ENCODE assay signal across 8 cellular contexts in the genomic region with DNA sequence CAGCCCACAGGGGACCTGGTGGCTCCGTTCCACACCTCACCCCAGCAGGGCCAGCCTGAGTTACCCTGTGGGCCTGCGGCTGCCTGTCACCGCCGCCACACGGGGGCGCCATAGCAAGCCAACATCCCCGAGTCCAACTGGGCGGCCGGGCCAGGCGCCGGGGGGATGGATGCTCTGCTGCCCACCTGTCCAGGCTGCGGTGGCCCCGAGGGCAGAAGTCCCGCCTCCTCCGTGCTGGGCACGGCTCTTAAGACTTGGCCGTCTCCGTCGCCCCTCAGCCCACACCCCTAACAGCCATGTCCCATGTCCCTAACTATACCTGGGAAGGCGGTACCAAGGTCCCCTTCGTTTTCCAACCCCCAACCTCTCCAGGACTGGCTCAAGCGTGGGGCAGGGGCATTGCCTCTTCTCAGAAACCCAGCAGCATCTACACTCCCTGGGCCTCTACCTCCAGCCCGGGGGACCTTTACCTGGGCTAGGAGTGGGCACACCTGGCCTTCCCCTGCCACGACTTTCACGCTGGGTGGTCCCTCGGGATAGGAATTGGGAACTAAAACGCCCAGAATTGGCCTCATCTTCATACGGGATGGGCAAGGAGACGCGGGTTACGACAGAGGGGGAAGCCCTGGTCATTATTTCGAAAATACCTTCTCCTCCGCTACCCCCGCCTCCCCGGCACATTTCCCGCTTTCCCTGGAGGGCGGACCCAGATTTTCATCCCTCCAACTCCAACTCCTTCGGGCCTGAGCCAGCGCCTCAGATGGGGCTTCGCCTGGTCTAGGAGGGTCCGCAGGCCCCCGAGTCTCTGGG. TPM values are rescaled to one million over a fixed set of nuclear protein-coding genes. Genes with fewer than 3 reads are reported as not detected.
DNase-seq lines count a peak whose midpoint lies in the region; ATAC-seq lines count a peak whose summit lies in the region.

No MANE protein-coding gene starts in this region.

- CTCF ChIA-PET in activated naive CD4-positive, alpha-beta T cell treated with anti-CD3 and anti-CD28 coated beads, Interleukin-2, amount 10 ng/mL, durations not matched to agents 7 days and 5 days (lab: Charles Lee): interaction anchor here (1.0 to 2.4 kb wide), 7 partner anchors 13 to 205 kb away, joined by 3 to 5 read pairs (median 5); no protein-coding TSS in a partner anchor

- H3K27me3 Mint-ChIP-seq in activated naive CD4-positive, alpha-beta T cell treated with anti-CD3 and anti-CD28 coated beads, Interleukin-2, amount 10 ng/mL, durations not matched to agents 7 days and 5 days: peaks cover 56% of the 10 kb centered on the region

- H3K27ac Mint-ChIP-seq in activated naive CD4-positive, alpha-beta T cell treated with anti-CD3 and anti-CD28 coated beads, Interleukin-2, amount 10 ng/mL, durations not matched to agents 7 days and 5 days: peak overlapping the region; percentile 89

- peaks cover 3% of the 10 kb centered on the region for H3K9me3 Mint-ChIP-seq in activated naive CD4-positive, alpha-beta T cell treated with anti-CD3 and anti-CD28 coated beads, Interleukin-2, amount 10 ng/mL, durations not matched to agents 7 days and 5 days

- peak; percentile 79 for DNase-seq in COLO829 (ENCODE audit: low spot score)
- peak; percentile 35 for DNase-seq in Jurkat, Clone E6-1 (ENCODE audit: low read depth, low spot score)
- DNase-seq in SJSA1 (ENCODE audit: low read depth in 1 of 2, low spot score in 2 of 2): peak; percentile 64 to 81
- peak; percentile 88 for DNase-seq in activated naive CD4-positive, alpha-beta T cell treated with anti-CD3 and anti-CD28 coated beads, Interleukin-2, amount 10 ng/mL, durations not matched to agents 7 days and 5 days
- peak; percentile 9 for DNase-seq in glomerular endothelial cell (ENCODE audit: extremely low read depth, low read depth, low spot score)
- DNase-seq in occipital lobe (lab: John Stamatoyannopoulos, UW): peak; percentile 65
- DNase-seq in superior temporal gyrus (ENCODE audit: extremely low spot score): peak; percentile 85

- ATAC-seq in GM21360 (IDR thresholded peaks at IDR 0.05; ENCODE audit: unreplicated experiment): peak; percentile 35

- peak overlapping the region; percentile 79 for H3K27ac ChIP-seq in SJSA1

- peak overlapping the region; percentile 90 for H3K4me3 Mint-ChIP-seq in activated naive CD4-positive, alpha-beta T cell treated with anti-CD3 and anti-CD28 coated beads, Interleukin-2, amount 10 ng/mL, durations not matched to agents 7 days and 5 days

- H3K4me1 ChIP-seq in SJSA1 (replicated peaks): peaks cover 14% of the 10 kb centered on the region

- H3K4me1 Mint-ChIP-seq in activated naive CD4-positive, alpha-beta T cell treated with anti-CD3 and anti-CD28 coated beads, Interleukin-2, amount 10 ng/mL, durations not matched to agents 7 days and 5 days: peaks cover 17% of the 10 kb centered on the region

- H3K36me3 ChIP-seq in SJSA1: no peaks in the 10 kb centered on the region

- no peaks in the 10 kb centered on the region for H3K36me3 Mint-ChIP-seq in activated naive CD4-positive, alpha-beta T cell treated with anti-CD3 and anti-CD28 coated beads, Interleukin-2, amount 10 ng/mL, durations not matched to agents 7 days and 5 days

- peak overlapping the region; percentile 75 for H3K4me3 ChIP-seq in Jurkat, Clone E6-1 (ENCODE audit: low read length)
- H3K4me3 ChIP-seq in SJSA1: peak overlapping the region; percentile 58

- 0 out of 2 replicates have a peak, but pooled peaks cover 3% of the 10 kb centered on the region for H3K9me3 ChIP-seq in SJSA1 (replicated peaks)

- no peaks in the 10 kb centered on the region for H3K27me3 ChIP-seq in SJSA1 (replicated peaks)

RNA-seq across cellular contexts. Expression of gene CYP46A1, which starts 1.1 kb away (rescaled TPM):
- 0.57 TPM for polyA plus RNA-seq in Jurkat, Clone E6-1 (2012; ENCODE audit: insufficient read depth, insufficient read length)
- 0.21 and 0.22 TPM in 2 replicates for total RNA-seq in SJSA1 (2014; rRNA removed; shearing (Covaris generic))
- total RNA-seq in glomerular endothelial cell: 0.12 and 2.2 TPM in 2 replicates
- 2.3 TPM for total RNA-seq in occipital lobe

RNA-seq across cellular contexts. Expression of gene HHIPL1, which starts 38.1 kb away (rescaled TPM):
- polyA plus RNA-seq in Jurkat, Clone E6-1 (2012; ENCODE audit: insufficient read depth, insufficient read length): not detected
- total RNA-seq in SJSA1 (2014; rRNA removed; shearing (Covaris generic)): 0.42 TPM in 1 of 2 replicates, not detected in the other
- total RNA-seq in glomerular endothelial cell (2.6 and 4.3 TPM in 2 replicates), occipital lobe (6.4 TPM)

Comparison
In these comparisons a context has a peak if more than half of its experiments do, and no peak if none do; other contexts are left out.
1. Peak in every context shown above with its lines: DNase-seq, ATAC-seq, H3K4me3 ChIP-seq and H3K27ac ChIP-seq.
2. DNase-seq: peak in every context shown above with its lines; median percentile 88 in activated naive CD4-positive, alpha-beta T cell treated with anti-CD3 and anti-CD28 coated beads, Interleukin-2, amount 10 ng/mL, durations not matched to agents 7 days and 5 days; 85 in superior temporal gyrus; 79 in COLO829; 72 in SJSA1; 65 in occipital lobe; 35 in Jurkat, Clone E6-1; 9 in glomerular endothelial cell.